ENCODE assay signal across 8 cellular contexts in the genomic region with DNA sequence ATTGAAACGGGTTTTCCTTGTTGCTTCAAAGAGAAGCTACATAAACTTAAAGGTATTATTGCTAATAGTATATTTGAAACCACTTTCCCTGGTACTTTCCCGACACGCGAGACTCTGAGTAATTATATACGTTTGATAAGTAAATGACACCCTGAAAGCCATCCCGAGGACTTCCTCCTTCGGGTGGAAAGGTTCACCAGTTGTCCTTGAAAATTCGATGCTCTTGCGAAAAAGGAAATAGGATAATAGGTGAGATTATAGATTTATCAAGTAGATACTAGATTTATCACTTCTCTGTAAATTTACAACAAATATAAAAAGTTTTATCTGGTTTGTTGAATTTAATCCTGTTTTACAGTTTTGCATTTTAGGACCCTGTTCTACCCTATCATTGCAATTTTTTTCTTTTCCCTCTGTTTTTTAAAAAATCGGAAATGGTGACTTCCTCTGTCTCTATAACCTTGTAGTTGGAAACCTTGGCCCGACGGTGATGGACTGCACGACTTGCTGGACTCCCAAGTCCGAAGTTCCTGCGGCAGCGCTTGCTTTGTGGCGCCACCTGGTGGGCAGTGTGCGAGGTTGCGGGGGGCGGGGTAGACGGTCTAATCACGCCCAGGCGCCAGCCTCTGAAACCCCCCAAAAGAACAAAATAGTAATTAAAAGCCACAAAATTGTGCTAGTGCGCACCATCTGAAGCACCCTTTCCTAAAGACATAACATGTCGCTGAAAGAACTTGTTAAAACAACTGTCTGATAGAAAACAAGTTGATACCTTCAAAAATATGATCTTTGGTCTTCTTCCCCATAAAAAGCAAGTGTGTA.
DNase-seq lines count a peak whose midpoint lies in the region; ATAC-seq lines count a peak whose summit lies in the region.

No MANE protein-coding gene starts in this region.

- peak overlapping the region; percentile 70 for H3K27ac Mint-ChIP-seq in memory B cell
- H3K27ac Mint-ChIP-seq in stimulated activated effector memory CD8-positive, alpha-beta T cell treated with anti-CD3 and anti-CD28 coated beads, Interleukin-12 subunit alpha, Interleukin-12 subunit beta, amount 100 ng/mL, for 72 hours: peak overlapping the region; percentile 18

- DNase-seq in AG20443 (ENCODE audit: low spot score) (peak; percentile 90), GOT3 (lab: John Stamatoyannopoulos, UW) (peak; percentile 45), NCI-H510A (lab: John Stamatoyannopoulos, UW) (peak; percentile 76), ecto neural progenitor cell (ENCODE audit: low spot score) (peak; percentile 93), memory B cell (ENCODE audit: low spot score in 2 of 2) (peak in 1 of 2 donors; percentile 55)
- peak; percentile 59 for DNase-seq in activated CD4-positive, alpha-beta T cell treated with anti-CD3 and anti-CD28 coated beads, Interleukin-2, amount 50 U/mL, for 1 hour
- peak; percentile 70 to 92 for DNase-seq in stimulated activated effector memory CD8-positive, alpha-beta T cell treated with anti-CD3 and anti-CD28 coated beads, Interleukin-12 subunit alpha, Interleukin-12 subunit beta, amount 100 ng/mL, for 72 hours (ENCODE audit: low spot score in 2 of 2)

- peak overlapping the region; percentile 65 for H3K4me3 Mint-ChIP-seq in memory B cell
- peak overlapping the region; percentile 85 for H3K4me3 Mint-ChIP-seq in stimulated activated effector memory CD8-positive, alpha-beta T cell treated with anti-CD3 and anti-CD28 coated beads, Interleukin-12 subunit alpha, Interleukin-12 subunit beta, amount 100 ng/mL, for 72 hours

- ATAC-seq in memory B cell (ENCODE audit: low read depth): peak; percentile 28
- peak; percentile 27 for ATAC-seq in stimulated activated effector memory CD8-positive, alpha-beta T cell treated with anti-CD3 and anti-CD28 coated beads, Interleukin-12 subunit alpha, Interleukin-12 subunit beta, amount 100 ng/mL, for 72 hours
- no peak for ATAC-seq in HG03139 (IDR thresholded peaks at IDR 0.05; ENCODE audit: unreplicated experiment)

- H3K36me3 Mint-ChIP-seq in memory B cell: no peaks in the 10 kb centered on the region
- peaks cover 7% of the 10 kb centered on the region for H3K36me3 Mint-ChIP-seq in stimulated activated effector memory CD8-positive, alpha-beta T cell treated with anti-CD3 and anti-CD28 coated beads, Interleukin-12 subunit alpha, Interleukin-12 subunit beta, amount 100 ng/mL, for 72 hours

- peaks cover 10% of the 10 kb centered on the region for H3K4me1 Mint-ChIP-seq in memory B cell
- peaks cover 63% of the 10 kb centered on the region for H3K4me1 Mint-ChIP-seq in stimulated activated effector memory CD8-positive, alpha-beta T cell treated with anti-CD3 and anti-CD28 coated beads, Interleukin-12 subunit alpha, Interleukin-12 subunit beta, amount 100 ng/mL, for 72 hours

- peaks cover 3% of the 10 kb centered on the region for H3K9me3 Mint-ChIP-seq in memory B cell
- no peaks in the 10 kb centered on the region for H3K9me3 Mint-ChIP-seq in stimulated activated effector memory CD8-positive, alpha-beta T cell treated with anti-CD3 and anti-CD28 coated beads, Interleukin-12 subunit alpha, Interleukin-12 subunit beta, amount 100 ng/mL, for 72 hours

- H3K27me3 Mint-ChIP-seq in memory B cell: peaks cover 26% of the 10 kb centered on the region
